In genomic region chr16:31355701-31356100, GRCh38 we compare ENCODE assay signal across 22 cellular contexts. TPM values are rescaled to one million over a fixed set of nuclear protein-coding genes. Genes with fewer than 3 reads are reported as not detected.
DNase-seq lines count a peak whose midpoint lies in the region; ATAC-seq and TF ChIP-seq lines count a peak whose summit lies in the region.
"Had no signal": no experiment of that assay in that cellular context is flagged by ENCODE, and none has a peak within 500 bp of the region (broad histone marks: within the 10 kb centered on the region; RNA-seq: fewer than 3 reads in every experiment).

No MANE protein-coding gene starts in this region.

- TF ChIP-seq CTCF in OCI-LY3 (IDR thresholded peaks at IDR 0.05; ENCODE audit: low read depth, low read length) (no peak), lower lobe of right lung (IDR thresholded peaks at IDR 0.05) (no peak), thoracic aorta (IDR thresholded peaks at IDR 0.05) (no peak)

- H3K36me3 ChIP-seq in OCI-LY3 (replicated peaks; ENCODE audit: low read depth, low read length) (peaks cover 11% of the 10 kb centered on the region), lower lobe of right lung (no peaks in the 10 kb centered on the region), thoracic aorta (no peaks in the 10 kb centered on the region)
- H3K36me3 ChIP-seq: left ventricle myocardium inferior had no signal

- intact Hi-C loops in lower lobe of right lung (cut with DNase I) = no loop called here

- H3K4me3 ChIP-seq in OCI-LY3 (ENCODE audit: low read length) (peak overlapping the region; percentile 93), lower lobe of right lung (peak overlapping the region; percentile 41), thoracic aorta (peak overlapping the region; percentile 58)
- H3K4me3 ChIP-seq: coronary artery, left ventricle myocardium inferior had no signal

- H3K4me2 ChIP-seq in OCI-LY3 (ENCODE audit: low read length) = peak overlapping the region; percentile 97

- no peaks in the 10 kb centered on the region for H3K9me3 ChIP-seq in OCI-LY3 (ENCODE audit: insufficient read depth, low read length)
- H3K9me3 ChIP-seq in lower lobe of right lung = no peaks in the 10 kb centered on the region
- H3K9me3 ChIP-seq in thoracic aorta = no peaks in the 10 kb centered on the region
- H3K9me3 ChIP-seq: left ventricle myocardium inferior had no signal

- DNase-seq in activated effector memory CD4-positive, alpha-beta T cell treated with anti-CD3 and anti-CD28 coated beads, Interleukin-2, amount 50 U/mL, for 16 hours = peak; percentile 33
- DNase-seq in activated effector memory CD4-positive, alpha-beta T cell treated with Interleukin-2 at 50 U/mL for 16 hours = no peak
- DNase-seq in lower lobe of right lung (no peak), thoracic aorta (ENCODE audit: low spot score) (no peak), T1000 (lab: John Stamatoyannopoulos, UW) (no peak), NCI-H510A (lab: John Stamatoyannopoulos, UW) (no peak), substantia nigra (lab: John Stamatoyannopoulos, UW) (no peak)
- DNase-seq: activated CD4-positive, alpha-beta T cell treated with anti-CD3 and anti-CD28 coated beads for 1 hour; Calu3; foreskin melanocyte; left ventricle myocardium inferior; NCI-H146; NCI-H345; Right ventricle myocardium superior had no signal

- no peak overlapping the region for H2AFZ ChIP-seq in OCI-LY3 (ENCODE audit: low read depth, low read length)

- H3K27ac ChIP-seq in OCI-LY3 (ENCODE audit: low read length) = peak overlapping the region; percentile 93
- H3K27ac ChIP-seq in lower lobe of right lung = peak overlapping the region; percentile 67
- H3K27ac ChIP-seq in thoracic aorta = no peak overlapping the region
- no peak overlapping the region for H3K27ac ChIP-seq in substantia nigra (ENCODE audit: low read depth, low read length, poor library complexity, severe bottlenecking)
- H3K27ac ChIP-seq: coronary artery, left ventricle myocardium inferior had no signal

- ATAC-seq in lower lobe of right lung = no peak
- ATAC-seq in thoracic aorta (ENCODE audit: insufficient number of reproducible peaks, low FRiP score, low read depth) = no peak

- H4K20me1 ChIP-seq in OCI-LY3 (ENCODE audit: insufficient read depth, low read length) = no peaks in the 10 kb centered on the region

- peaks cover 24% of the 10 kb centered on the region for H3K79me2 ChIP-seq in OCI-LY3 (ENCODE audit: low read length)

- H3K27me3 ChIP-seq in OCI-LY3 (ENCODE audit: low read depth, low read length) (no peaks in the 10 kb centered on the region), lower lobe of right lung (ENCODE audit: low read depth) (no peaks in the 10 kb centered on the region), thoracic aorta (replicated peaks; ENCODE audit: insufficient read depth) (no peaks in the 10 kb centered on the region)

- H3K4me1 ChIP-seq in OCI-LY3 (ENCODE audit: low read length) = peaks cover 71% of the 10 kb centered on the region
- H3K4me1 ChIP-seq in lower lobe of right lung = peaks cover 25% of the 10 kb centered on the region
- H3K4me1 ChIP-seq in thoracic aorta (ENCODE audit: control insufficient read depth in 1 of 2, low read depth in 2 of 2) = no peaks in the 10 kb centered on the region

- peak overlapping the region; percentile 98 for H3K9ac ChIP-seq in OCI-LY3 (ENCODE audit: low read length)

RNA-seq across cellular contexts. Expression of gene ITGAX, which starts 0.7 kb away (rescaled TPM):
- 188 TPM for total RNA-seq in lower lobe of right lung
- total RNA-seq in thoracic aorta = 10 to 100 TPM in 1 of 2 donors, 1 to 10 TPM in 1; 9.7 to 32.9 TPM
- total RNA-seq: H1, LHCN-M2 had no signal

RNA-seq across cellular contexts. Expression of gene ITGAD, which starts 37.4 kb away (rescaled TPM):
- total RNA-seq in lower lobe of right lung = 0.62 TPM
- under 1 TPM in 1 of 2 donors, not detected in 1; 0.14 TPM for total RNA-seq in thoracic aorta
- total RNA-seq: astrocyte; Calu3; H1; HT1080; left ventricle myocardium inferior; LHCN-M2; pulmonary artery endothelial cell; Right ventricle myocardium superior; T-helper 1 cell treated with Interleukin-12 subunit alpha and Interleukin-12 subunit beta and Interleukin-4 antibody, amounts not matched to agents 30 ng/mL and 1 ng/mL, for 36 hours had no signal

Comparison
In these comparisons a context has a peak if more than half of its experiments do, and no peak if none do; other contexts are left out.
1. H3K27ac ChIP-seq: peak in OCI-LY3 (single experiment) and lower lobe of right lung (single experiment); none in thoracic aorta (0 of 2) and substantia nigra (single experiment).
2. H3K4me3 ChIP-seq: peak in every context shown above with its lines; median percentile 93 in OCI-LY3; 58 in thoracic aorta; 41 in lower lobe of right lung.